ENCODE assay signal across 22 cellular contexts in genomic region chr6:165205632-165206031, GRCh38.
"Had no signal": no experiment of that assay in that cellular context is flagged by ENCODE, and none has a peak within 500 bp of the region (broad histone marks: within the 10 kb centered on the region; RNA-seq: fewer than 3 reads in every experiment).

No MANE protein-coding gene starts in this region.

- H3K27me3 ChIP-seq: SJCRH30 had no signal

- DNase-seq: IMR-90; Kasumi-1; MM.1S; NCI-H1092 treated with DMSO at 0.1 percent for 48 hours; NCI-H1436; NCI-H187; NCI-H2029; NCI-H2081 treated with DMSO at 0.1 percent for 48 hours; NCI-H2171; NCI-H226; NCI-H446; NCI-H510A; NCI-H526; NK-92 treated with Interleukin-12 subunit alpha and Interleukin-12 subunit beta, amount 100 ng/mL, for 24 hours; PC-3; SHP77 treated with DMSO at 0.1 percent for 48 hours; SJCRH30; T-helper 1 cell had no signal

- H3K4me2 ChIP-seq: KMS-11 had no signal

- H3K27ac ChIP-seq: KMS-11, SJCRH30 had no signal

- H3K9me3 ChIP-seq: SJCRH30 had no signal

- H3K4me3 ChIP-seq: SJCRH30 had no signal

- H3K4me1 ChIP-seq: SJCRH30 had no signal

- H3K36me3 ChIP-seq: SJCRH30 had no signal

- H3K9ac ChIP-seq: KMS-11 had no signal

- ATAC-seq: Panc1, PC-3, Right ventricle myocardium inferior, SK-N-SH treated with all-trans-retinoic acid at 6 μM for 48 hours had no signal
